In genomic region chr13:21736926-21737325, GRCh38 we compare ENCODE assay signal across 23 cellular contexts.
"Had no signal": no experiment of that assay in that cellular context is flagged by ENCODE, and none has a peak within 500 bp of the region (broad histone marks: within the 10 kb centered on the region; RNA-seq: fewer than 3 reads in every experiment).

No MANE protein-coding gene starts in this region.

- H3K27me3 ChIP-seq: SJCRH30 had no signal

- H3K36me3 ChIP-seq: SJCRH30, WERI-Rb-1 had no signal

- H3K9me3 ChIP-seq: SK-N-SH had no signal

- H3K9ac ChIP-seq: SK-N-SH had no signal

- H3K4me3 ChIP-seq: SJCRH30 had no signal

- H3K27ac ChIP-seq: SJCRH30, WERI-Rb-1 had no signal

- DNase-seq: activated CD4-positive, alpha-beta memory T cell treated with anti-CD3 and anti-CD28 coated beads, Interleukin-2, amount 10 ng/mL, durations not matched to agents 7 days and 5 days; activated CD4-positive, alpha-beta T cell treated with anti-CD3 and anti-CD28 coated beads for 36 hours; activated CD4-positive, alpha-beta T cell treated with anti-CD3 and anti-CD28 coated beads, Interleukin-2, amount 50 U/mL, for 1 hour; activated gamma-delta T cell treated with Interleukin-2 at 50 U/mL for 16 hours; activated naive CD4-positive, alpha-beta T cell treated with anti-CD3 and anti-CD28 coated beads, Interleukin-2, amount 10 ng/mL, durations not matched to agents 7 days and 5 days; activated naive CD8-positive, alpha-beta T cell treated with anti-CD3 and anti-CD28 coated beads for 36 hours; activated T-cell treated with anti-CD3 and anti-CD28 coated beads for 4 hours; activated T-cell treated with anti-CD3 and anti-CD28 coated beads, Interleukin-2, amount 50 U/mL, for 72 hours; caudate nucleus; Kasumi-1; KBM-7; NCI-H1048; NCI-H146; NCI-H187 treated with DMSO at 0.1 percent for 48 hours; NCI-H2171; NCI-H2227 treated with DMSO at 0.1 percent for 48 hours; NCI-H446 treated with DMSO at 0.1 percent for 48 hours; NCI-H524 treated with DMSO at 0.1 percent for 48 hours; NCI-H748 treated with DMSO at 0.1 percent for 48 hours; SJCRH30; SK-N-SH; T-helper 1 cell; WERI-Rb-1 had no signal

- ATAC-seq: activated CD4-positive, alpha-beta T cell treated with anti-CD3 and anti-CD28 coated beads for 36 hours; activated T-cell treated with anti-CD3 and anti-CD28 coated beads, Interleukin-2, amount 50 U/mL, for 72 hours had no signal
